ENCODE assay signal across 16 cellular contexts in genomic region chr1:64212023-64212422, GRCh38. TPM values are rescaled to one million over a fixed set of nuclear protein-coding genes. Genes with fewer than 3 reads are reported as not detected.
DNase-seq lines count a peak whose midpoint lies in the region; FAIRE-seq and TF ChIP-seq lines count a peak whose summit lies in the region.
"Had no signal": no experiment of that assay in that cellular context is flagged by ENCODE, and none has a peak within 500 bp of the region (broad histone marks: within the 10 kb centered on the region; RNA-seq: fewer than 3 reads in every experiment).

No MANE protein-coding gene starts in this region.

- no peaks in the 10 kb centered on the region for H3K27me3 ChIP-seq in brain microvascular endothelial cell (replicated peaks)
- H3K27me3 ChIP-seq in keratinocyte (ENCODE audit: control insufficient read depth, extremely low read depth, insufficient read depth, low read length), result no peaks in the 10 kb centered on the region

- in situ Hi-C loops in brain microvascular endothelial cell (cut with HindIII; ENCODE audit: low pct_ligation_motif_present, low sequenced_read_pairs), result no loop called here
- in situ Hi-C loops in GM13977 (cut with MboI; ENCODE audit: low pct_unique_long_range_greater_than_20kb, low sequenced_read_pairs, unreplicated experiment), result no loop called here

- no peak overlapping the region for H3K9ac ChIP-seq in keratinocyte (ENCODE audit: control insufficient read depth, extremely low read depth, insufficient read depth, low read length)

- H3K4me3 ChIP-seq in AG04449 (ENCODE audit: low read depth, low read length) (no peak overlapping the region), brain microvascular endothelial cell (ENCODE audit: low read depth, low read length) (no peak overlapping the region), keratinocyte (ENCODE audit: control insufficient read depth in 2 of 3, extremely low read depth in 1 of 3, insufficient read depth in 2 of 3, low read depth in 1 of 3, low read length in 3 of 3) (no peak overlapping the region)

- H3K9me1 ChIP-seq in keratinocyte (ENCODE audit: control insufficient read depth, extremely low read depth, insufficient read depth, low read length), result no peaks in the 10 kb centered on the region

- H2AFZ ChIP-seq in keratinocyte (ENCODE audit: control insufficient read depth, low read length), result no peak overlapping the region

- H3K79me2 ChIP-seq in keratinocyte (ENCODE audit: control insufficient read depth, insufficient read depth, low read length), result no peaks in the 10 kb centered on the region

- H3K9me3 ChIP-seq in keratinocyte (ENCODE audit: control insufficient read depth, low read depth, low read length), result no peaks in the 10 kb centered on the region

- peaks cover 6% of the 10 kb centered on the region for H3K4me1 ChIP-seq in keratinocyte (ENCODE audit: control insufficient read depth, extremely low read depth, insufficient read depth, low read length)

- H3K27ac ChIP-seq in brain microvascular endothelial cell (peak overlapping the region; percentile 18), keratinocyte (ENCODE audit: control insufficient read depth, insufficient read depth, low read length) (no peak overlapping the region)

- TF ChIP-seq CTCF in AG04449 (IDR thresholded peaks at IDR 0.05; ENCODE audit: insufficient read depth, low read length, missing control alignments) (no peak), brain microvascular endothelial cell (IDR thresholded peaks at IDR 0.05; ENCODE audit: low read depth, low read length, missing control alignments) (no peak), keratinocyte (optimal IDR thresholded peaks at IDR 0.05 in 1 of 3, IDR thresholded peaks at IDR 0.05 in 1 of 3, conservative IDR thresholded peaks at IDR 0.05 in 1 of 3; ENCODE audit: extremely low read depth in 1 of 3, insufficient read depth in 2 of 3, low read length in 3 of 3) (no peak), GM13977 (IDR thresholded peaks at IDR 0.05; ENCODE audit: extremely low read depth, insufficient read depth, missing control alignments) (no peak)

- no peaks in the 10 kb centered on the region for H4K20me1 ChIP-seq in keratinocyte (ENCODE audit: control insufficient read depth, extremely low read depth, insufficient read depth, low read length)

- POLR2A ChIA-PET in AG04449 (lab: Yijun Ruan, JAX), result no interaction called here

- DNase-seq in AG04449 (ENCODE audit: low read depth, low spot score) (peak; percentile 54), HS-27A (ENCODE audit: low read depth) (peak; percentile 92), brain microvascular endothelial cell (peak; percentile 35), keratinocyte (ENCODE audit: low read depth, low spot score) (no peak), GOT3 (lab: John Stamatoyannopoulos, UW) (no peak), GM13977 (ENCODE audit: low spot score) (no peak)
- DNase-seq in activated T-cell treated with anti-CD3 and anti-CD28 coated beads, Interleukin-2, amount 50 U/mL, for 1 hour, result no peak
- no peak for DNase-seq in activated CD8-positive, alpha-beta memory T cell treated with anti-CD3 and anti-CD28 coated beads for 24 hours
- DNase-seq: activated CD8-positive, alpha-beta memory T cell treated with anti-CD3 and anti-CD28 coated beads, Interleukin-2, amount 50 U/mL, for 48 hours; activated naive CD4-positive, alpha-beta T cell treated with anti-CD3 and anti-CD28 coated beads, Interleukin-2, amount 50 U/mL, for 16 hours; AML-193; left ventricle myocardium superior; naive thymus-derived CD8-positive, alpha-beta T cell; SHP77 treated with DMSO at 0.1 percent for 48 hours; stimulated activated CD4-positive, alpha-beta T cell treated with anti-CD3 and anti-CD28 coated beads, Interleukin-15, amount 100 ng/mL, for 24 hours had no signal

- no peak overlapping the region for H3K4me2 ChIP-seq in keratinocyte (ENCODE audit: control insufficient read depth, extremely low read depth, insufficient read depth, low read depth, low read length)

- dilution Hi-C loops in keratinocyte (cut with MboI; ENCODE audit: extremely low pct_ligation_motif_present, low sequenced_read_pairs), result no loop called here

- H3K36me3 ChIP-seq in brain microvascular endothelial cell (replicated peaks) (no peaks in the 10 kb centered on the region), keratinocyte (ENCODE audit: control insufficient read depth in 2 of 2, extremely low read depth in 1 of 2, insufficient read depth in 2 of 2, low read length in 2 of 2) (no peaks in the 10 kb centered on the region)

- peak; percentile 69 for FAIRE-seq in keratinocyte (lab: Jason Lieb, UNC)

- CTCF ChIA-PET in AG04449 (lab: Yijun Ruan, JAX), result interaction anchor here (0.7 kb wide), 1 partner anchor 75 kb away, joined by 3 read pairs; no protein-coding TSS in a partner anchor

RNA-seq across cellular contexts. Expression of gene UBE2U, which starts 8.6 kb away (rescaled TPM):
- not detected in 3 replicates for polyA plus RNA-seq in keratinocyte
- polyA plus RNA-seq in keratinocyte (2011; ENCODE audit: low read depth), result not detected
- polyA plus RNA-seq in keratinocyte (2011; cell fraction: cytosol; rRNA removed), result not detected in 2 replicates
- polyA plus RNA-seq in keratinocyte (2011; cell fraction: nucleus; rRNA removed), result not detected in 2 replicates
- polyA plus RNA-seq in keratinocyte (2012; ENCODE audit: low replicate concordance), result not detected in 2 replicates
- not detected in 3 replicates for polyA minus RNA-seq in keratinocyte
- not detected for polyA minus RNA-seq in keratinocyte (2011; cell fraction: cytosol; rRNA and poly(A)+ RNA removed)
- polyA minus RNA-seq in keratinocyte (2011; cell fraction: nucleus; rRNA and poly(A)+ RNA removed), result not detected in 2 replicates
- polyA plus RNA-seq: IgD-negative memory B cell; naive thymus-derived CD8-positive, alpha-beta T cell had no signal

Comparison
In these comparisons a context has a peak if more than half of its experiments do, and no peak if none do; other contexts are left out.
1. DNase-seq: peak in AG04449 (single experiment), HS-27A (single experiment) and brain microvascular endothelial cell (single experiment); none in keratinocyte (single experiment), GOT3 (single experiment), activated T-cell treated with anti-CD3 and anti-CD28 coated beads, Interleukin-2, amount 50 U/mL, for 1 hour (single experiment), GM13977 (single experiment) and activated CD8-positive, alpha-beta memory T cell treated with anti-CD3 and anti-CD28 coated beads for 24 hours (single experiment).